ENCODE assay signal across 11 cellular contexts in genomic region chr6:43123691-43124314, GRCh38. TPM values are rescaled to one million over a fixed set of nuclear protein-coding genes. Genes with fewer than 3 reads are reported as not detected.
A peak's percentile ranks its signal among the peaks of the same experiment; 100 is the strongest.
DNase-seq lines count a peak whose midpoint lies in the region; TF ChIP-seq lines count a peak whose summit lies in the region.
"Had no signal": no experiment of that assay in that cellular context is flagged by ENCODE, and none has a peak within 500 bp of the region (broad histone marks: within the 10 kb centered on the region; RNA-seq: fewer than 3 reads in every experiment).

No MANE protein-coding gene starts in this region.

- CTCF ChIA-PET in CD4-positive, alpha-beta memory T cell (lab: Charles Lee; ENCODE audit: partially characterized antibody), result no interaction called here

- H3K4me1 ChIP-seq in stomach, result peaks cover 5 to 37% (median 23%) of the 10 kb centered on the region in 4 donors
- H3K4me1 ChIP-seq in CD4-positive, alpha-beta memory T cell (ENCODE audit: insufficient read depth, low read length), result no peaks in the 10 kb centered on the region

- no peaks in the 10 kb centered on the region for H3K27me3 ChIP-seq in stomach
- no peaks in the 10 kb centered on the region for H3K27me3 ChIP-seq in CD4-positive, alpha-beta memory T cell (ENCODE audit: insufficient read depth, low read length)

- DNase-seq in NCI-H82 (lab: John Stamatoyannopoulos, UW) (peak; percentile 73), NCI-H82 treated with DMSO at 0.1 percent for 48 hours (lab: John Stamatoyannopoulos, UW; ENCODE audit: unreplicated experiment) (no peak), astrocyte of the hippocampus (ENCODE audit: low read depth, low spot score) (peak; percentile 56), left kidney (ENCODE audit: low read depth, low spot score) (peak; percentile 18), stomach (no peak), NCI-H345 (lab: John Stamatoyannopoulos, UW) (no peak), MV-4-11 (lab: John Stamatoyannopoulos, UW) (no peak)
- no peak for DNase-seq in CD4-positive, alpha-beta memory T cell
- DNase-seq: activated CD4-positive, alpha-beta memory T cell treated with anti-CD3 and anti-CD28 coated beads, Interleukin-2, amount 10 ng/mL, durations not matched to agents 7 days and 5 days; left colon; NCI-H187 had no signal

- no peaks in the 10 kb centered on the region for H3K9me3 ChIP-seq in stomach
- H3K9me3 ChIP-seq in CD4-positive, alpha-beta memory T cell (ENCODE audit: control insufficient read depth in 1 of 2, low read length in 2 of 2), result no peaks in the 10 kb centered on the region

- POLR2A ChIA-PET in CD4-positive, alpha-beta memory T cell (lab: Charles Lee; ENCODE audit: partially characterized antibody), result no interaction called here

- H3K4me3 ChIP-seq in stomach, result no peak overlapping the region
- no peak overlapping the region for H3K4me3 ChIP-seq in CD4-positive, alpha-beta memory T cell (ENCODE audit: low read length in 2 of 2)

- no peak for TF ChIP-seq POLR2A in stomach (IDR thresholded peaks at IDR 0.05)

- no peaks in the 10 kb centered on the region for H3K4me1 Mint-ChIP-seq in CD4-positive, alpha-beta memory T cell
- H3K4me1 Mint-ChIP-seq: activated CD4-positive, alpha-beta memory T cell treated with anti-CD3 and anti-CD28 coated beads, Interleukin-2, amount 10 ng/mL, durations not matched to agents 7 days and 5 days had no signal

- H3K36me3 Mint-ChIP-seq in CD4-positive, alpha-beta memory T cell, result no peaks in the 10 kb centered on the region

- H3K27ac ChIP-seq in stomach, result peak overlapping the region in 3 of 5 donors; percentile 22 to 44 (median 32)
- no peak overlapping the region for H3K27ac ChIP-seq in CD4-positive, alpha-beta memory T cell (ENCODE audit: low read depth, low read length)

- H3K27me3 Mint-ChIP-seq in CD4-positive, alpha-beta memory T cell, result peaks cover 0 to 2% of the 10 kb centered on the region in 2 donors
- H3K27me3 Mint-ChIP-seq: activated CD4-positive, alpha-beta memory T cell treated with anti-CD3 and anti-CD28 coated beads, Interleukin-2, amount 10 ng/mL, durations not matched to agents 7 days and 5 days had no signal

- intact Hi-C loops in stomach (cut with DNase I; ENCODE audit: low total_unique reads), result no loop called here
- intact Hi-C loops in CD4-positive, alpha-beta memory T cell (cut with micrococcal nuclease), result no loop called here

- WGBS in stomach, 5 donors, result 62 to 85% (median 75%) methylated on average over 18 to 20 of the region's 20 CpGs

- TF ChIP-seq CTCF in stomach (IDR thresholded peaks at IDR 0.05), result no peak

- no peak overlapping the region for H3K4me3 Mint-ChIP-seq in CD4-positive, alpha-beta memory T cell
- H3K4me3 Mint-ChIP-seq: activated CD4-positive, alpha-beta memory T cell treated with anti-CD3 and anti-CD28 coated beads, Interleukin-2, amount 10 ng/mL, durations not matched to agents 7 days and 5 days had no signal

- no peaks in the 10 kb centered on the region for H3K36me3 ChIP-seq in stomach
- no peaks in the 10 kb centered on the region for H3K36me3 ChIP-seq in CD4-positive, alpha-beta memory T cell (ENCODE audit: insufficient read depth, low read length)

- H3K9me3 Mint-ChIP-seq in CD4-positive, alpha-beta memory T cell, result no peaks in the 10 kb centered on the region
- H3K9me3 Mint-ChIP-seq: activated CD4-positive, alpha-beta memory T cell treated with anti-CD3 and anti-CD28 coated beads, Interleukin-2, amount 10 ng/mL, durations not matched to agents 7 days and 5 days had no signal

- TF ChIP-seq EP300 in stomach (IDR thresholded peaks at IDR 0.05), result no peak

- no peak overlapping the region for H3K27ac Mint-ChIP-seq in CD4-positive, alpha-beta memory T cell
- H3K27ac Mint-ChIP-seq: activated CD4-positive, alpha-beta memory T cell treated with anti-CD3 and anti-CD28 coated beads, Interleukin-2, amount 10 ng/mL, durations not matched to agents 7 days and 5 days had no signal

RNA-seq across cellular contexts. Expression of gene SRF, which starts 47.3 kb away (rescaled TPM):
- total RNA-seq in stomach, result 10 to 100 TPM; 10.5 to 40.6 (median 25.5) TPM
- 10 to 100 TPM; 21.7 to 25.6 (median 22.5) TPM for polyA plus RNA-seq in stomach
- total RNA-seq in CD4-positive, alpha-beta memory T cell, result 10 to 100 TPM; 23.7 to 25.0 TPM
- 1 to 10 TPM; 2.3 to 7.5 TPM for polyA plus RNA-seq in CD4-positive, alpha-beta memory T cell

RNA-seq across cellular contexts. Expression of gene PTK7, which starts 47.7 kb away (rescaled TPM):
- 10 to 100 TPM in 4 of 5 donors, 1 to 10 TPM in 1; 8.2 to 64.9 (median 28.8) TPM for total RNA-seq in stomach
- polyA plus RNA-seq in stomach, result 10 to 100 TPM in 2 of 3 donors, 1 to 10 TPM in 1; 4.0 to 31.1 (median 12.1) TPM
- under 1 TPM; 0.26 to 0.42 TPM for total RNA-seq in CD4-positive, alpha-beta memory T cell
- polyA plus RNA-seq in CD4-positive, alpha-beta memory T cell, result under 1 TPM in 1 of 2 donors, not detected in 1; 0.08 TPM

RNA-seq across cellular contexts. Expression of gene CUL9, which starts 58.2 kb away (rescaled TPM):
- 100 to 1,000 TPM in 1 of 5 donors, 10 to 100 TPM in 4; 22.8 to 120 (median 53.9) TPM for total RNA-seq in stomach
- polyA plus RNA-seq in stomach, result 10 to 100 TPM; 35.7 to 49.7 (median 40.3) TPM
- 10 to 100 TPM; 93.8 to 95.2 TPM for total RNA-seq in CD4-positive, alpha-beta memory T cell
- polyA plus RNA-seq in CD4-positive, alpha-beta memory T cell, result 10 to 100 TPM in 1 of 2 donors, 1 to 10 TPM in 1; 8.3 to 16.0 TPM

Comparison
In these comparisons a context has a peak if more than half of its experiments do, and no peak if none do; other contexts are left out.
1. DNase-seq: peak in NCI-H82 (single experiment), astrocyte of the hippocampus (single experiment) and left kidney (single experiment); none in NCI-H82 treated with DMSO at 0.1 percent for 48 hours (single experiment), stomach (single experiment), CD4-positive, alpha-beta memory T cell (0 of 5), NCI-H345 (single experiment) and MV-4-11 (single experiment).
2. RNA of gene PTK7, which starts 47.7 kb away (total RNA-seq): 8.2 to 64.9 TPM in stomach; 0.26 to 0.42 TPM in CD4-positive, alpha-beta memory T cell; every median in the first group is over 4 times any median in the second.